Comparison of ENCODE assay signal across 8 cellular contexts in genomic region chr1:27556781-27557595, GRCh38. TPM values are rescaled to one million over a fixed set of nuclear protein-coding genes. Genes with fewer than 3 reads are reported as not detected.
A peak's percentile ranks its signal among the peaks of the same experiment; 100 is the strongest.
DNase-seq lines count a peak whose midpoint lies in the region; ATAC-seq, FAIRE-seq and TF ChIP-seq lines count a peak whose summit lies in the region.

No MANE protein-coding gene starts in this region.

- peak; percentile 60 for FAIRE-seq in GM18507 (lab: Jason Lieb, UNC)

- no peaks in the 10 kb centered on the region for H3K27me3 ChIP-seq in effector memory CD4-positive, alpha-beta T cell (replicated peaks; ENCODE audit: control insufficient read depth, insufficient read depth, low read length, poor library complexity, severe bottlenecking)

- peak overlapping the region; percentile 29; the same call in 1 of the 2 replicates for H3K4me3 ChIP-seq in AG04449 (ENCODE audit: low read depth, low read length)
- no peak overlapping the region for H3K4me3 ChIP-seq in effector memory CD4-positive, alpha-beta T cell (ENCODE audit: insufficient read depth, low read depth, low read length, poor library complexity, severe bottlenecking)

- peak; percentile 88 for TF ChIP-seq CTCF in AG04449 (IDR thresholded peaks at IDR 0.05; ENCODE audit: insufficient read depth, low read length, missing control alignments)

- H3K36me3 Mint-ChIP-seq in activated CD8-positive, alpha-beta T cell treated with anti-CD3 and anti-CD28 coated beads, Interleukin-2, amount 10 ng/mL, durations not matched to agents 7 days and 5 days (ENCODE audit: low read depth) = peaks cover 2% of the 10 kb centered on the region

- H3K27ac ChIP-seq in effector memory CD4-positive, alpha-beta T cell (ENCODE audit: insufficient read depth, low read length, poor library complexity, severe bottlenecking) = peak overlapping the region; percentile 3

- H3K4me1 Mint-ChIP-seq in activated CD8-positive, alpha-beta T cell treated with anti-CD3 and anti-CD28 coated beads, Interleukin-2, amount 10 ng/mL, durations not matched to agents 7 days and 5 days (ENCODE audit: low read depth) = peaks cover 33% of the 10 kb centered on the region

- ATAC-seq in activated CD8-positive, alpha-beta T cell treated with anti-CD3 and anti-CD28 coated beads, Interleukin-2, amount 10 ng/mL, durations not matched to agents 7 days and 5 days = peak; percentile 74
- ATAC-seq in GM21447 (IDR thresholded peaks at IDR 0.05; ENCODE audit: unreplicated experiment) = no peak

- no peaks in the 10 kb centered on the region for H3K27me3 Mint-ChIP-seq in activated CD8-positive, alpha-beta T cell treated with anti-CD3 and anti-CD28 coated beads, Interleukin-2, amount 10 ng/mL, durations not matched to agents 7 days and 5 days (ENCODE audit: low read depth)

- CTCF ChIA-PET in AG04449 (lab: Yijun Ruan, JAX) = interaction anchor here (0.6 to 27.5 kb wide), 53 partner anchors 12 to 257 kb away, joined by 3 to 689 read pairs (median 5); partner anchors contain the start of genes AHDC1, FAM76A, GPR3 and WASF2
- CTCF ChIA-PET in activated CD8-positive, alpha-beta T cell treated with anti-CD3 and anti-CD28 coated beads, Interleukin-2, amount 10 ng/mL, durations not matched to agents 7 days and 5 days (lab: Charles Lee) = interaction anchor here (0.6 to 10.3 kb wide), 57 partner anchors 10 to 612 kb away, joined by 3 to 150 read pairs (median 5); partner anchors contain the start of genes AHDC1, IFI6 and WASF2

- no peaks in the 10 kb centered on the region for H3K36me3 ChIP-seq in effector memory CD4-positive, alpha-beta T cell (ENCODE audit: control insufficient read depth, insufficient read depth, low read length)

- H3K9me3 ChIP-seq in effector memory CD4-positive, alpha-beta T cell (ENCODE audit: control insufficient read depth, low read length) = no peaks in the 10 kb centered on the region

- peaks cover 10% of the 10 kb centered on the region for H3K4me1 ChIP-seq in effector memory CD4-positive, alpha-beta T cell (ENCODE audit: control insufficient read depth, insufficient read depth, low read length, poor library complexity, severe bottlenecking)

- no peaks in the 10 kb centered on the region for H3K9me3 Mint-ChIP-seq in activated CD8-positive, alpha-beta T cell treated with anti-CD3 and anti-CD28 coated beads, Interleukin-2, amount 10 ng/mL, durations not matched to agents 7 days and 5 days (ENCODE audit: insufficient read depth)

- peak overlapping the region; percentile 84 for H3K27ac Mint-ChIP-seq in activated CD8-positive, alpha-beta T cell treated with anti-CD3 and anti-CD28 coated beads, Interleukin-2, amount 10 ng/mL, durations not matched to agents 7 days and 5 days

- peak overlapping the region; percentile 3 for H3K4me3 Mint-ChIP-seq in activated CD8-positive, alpha-beta T cell treated with anti-CD3 and anti-CD28 coated beads, Interleukin-2, amount 10 ng/mL, durations not matched to agents 7 days and 5 days

- POLR2A ChIA-PET in AG04449 (lab: Yijun Ruan, JAX) = interaction anchor here (0.6 to 2.2 kb wide), 7 partner anchors 11 to 71 kb away, joined by 3 to 14 read pairs (median 8); partner anchors contain the start of gene AHDC1
- POLR2A ChIA-PET in activated CD8-positive, alpha-beta T cell treated with anti-CD3 and anti-CD28 coated beads, Interleukin-2, amount 10 ng/mL, durations not matched to agents 7 days and 5 days (lab: Charles Lee) = interaction anchor here (1.0 to 1.7 kb wide), 6 partner anchors 12 to 115 kb away, joined by 3 to 7 read pairs (median 4); partner anchors contain the start of gene IFI6

- DNase-seq in AG04449 (ENCODE audit: low read depth, low spot score) = peak; percentile 76
- DNase-seq in GM18507 (ENCODE audit: extremely low spot score, insufficient read length, low read depth) = peak; percentile 76
- DNase-seq in NCI-H526 treated with DMSO at 0.1 percent for 48 hours (lab: John Stamatoyannopoulos, UW) = peak; percentile 11
- DNase-seq in activated CD8-positive, alpha-beta T cell treated with anti-CD3 and anti-CD28 coated beads, Interleukin-2, amount 10 ng/mL, durations not matched to agents 7 days and 5 days = peak; percentile 84
- peak; percentile 49 to 60 (median 49) for DNase-seq in effector memory CD4-positive, alpha-beta T cell
- DNase-seq in medulla oblongata (ENCODE audit: extremely low spot score) = peak; percentile 86
- peak; percentile 57 to 68 (median 65) for DNase-seq in stimulated activated CD4-positive, alpha-beta T cell treated with anti-CD3 and anti-CD28 coated beads, TNF-alpha, amount 100 ng/mL, for 48 hours (ENCODE audit: low read depth in 3 of 3)

RNA-seq across cellular contexts. Expression of gene AHDC1, which starts 47.0 kb away (rescaled TPM):
- 10 to 100 TPM; 20.9 to 22.7 TPM for total RNA-seq in activated CD8-positive, alpha-beta T cell treated with anti-CD3 and anti-CD28 coated beads, Interleukin-2, amount 10 ng/mL, durations not matched to agents 7 days and 5 days

Comparison
In these comparisons a context has a peak if more than half of its experiments do, and no peak if none do; other contexts are left out.
1. DNase-seq: peak in every context shown above with its lines; median percentile 86 in medulla oblongata; 84 in activated CD8-positive, alpha-beta T cell treated with anti-CD3 and anti-CD28 coated beads, Interleukin-2, amount 10 ng/mL, durations not matched to agents 7 days and 5 days; 76 in AG04449; 76 in GM18507; 65 in stimulated activated CD4-positive, alpha-beta T cell treated with anti-CD3 and anti-CD28 coated beads, TNF-alpha, amount 100 ng/mL, for 48 hours; 49 in effector memory CD4-positive, alpha-beta T cell; 11 in NCI-H526 treated with DMSO at 0.1 percent for 48 hours.